Comparison of ENCODE assay signal across 1 cellular context in genomic region chr4:118954246-118954645, GRCh38.
TF ChIP-seq lines count a peak whose summit lies in the region.

No MANE protein-coding gene starts in this region.

TF ChIP-seq in GM23338, 12 proteins besides CTCF, POLR2A, EP300 and RAD21 (continued from another document):
- no peak for TF ChIP-seq REST (IDR thresholded peaks at IDR 0.05; ENCODE audit: unreplicated experiment)
- TF ChIP-seq CREB1 (CRISPR knock-in tag; IDR thresholded peaks at IDR 0.05; ENCODE audit: low read depth): no peak
- TF ChIP-seq ETS1 (IDR thresholded peaks at IDR 0.05): no peak
- TF ChIP-seq EZH2phosphoT487 (IDR thresholded peaks at IDR 0.05; ENCODE audit: unreplicated experiment): no peak
